Comparison of ENCODE assay signal across 1 cellular context in genomic region chr7:818031-818699, GRCh38.
TF ChIP-seq lines count a peak whose summit lies in the region.

No MANE protein-coding gene starts in this region.

TF ChIP-seq in H1, 55 proteins besides CTCF, POLR2A, EP300 and RAD21:
- TF ChIP-seq TAF7 (optimal IDR thresholded peaks at IDR 0.05; ENCODE audit: borderline replicate concordance, low read depth, low read length) (no peak), MAX (IDR thresholded peaks at IDR 0.05) (no peak), EZH2 (IDR thresholded peaks at IDR 0.05; ENCODE audit: low read depth, low read length, severe bottlenecking) (no peak), ASH2L (IDR thresholded peaks at IDR 0.05; ENCODE audit: low read length) (no peak), CBX5 (IDR thresholded peaks at IDR 0.05; ENCODE audit: low read depth, low read length) (no peak), HDAC6 (IDR thresholded peaks at IDR 0.05; ENCODE audit: low read depth, low read length) (no peak), SIX5 (IDR thresholded peaks at IDR 0.05; ENCODE audit: low read depth, low read length) (no peak), KDM4A (IDR thresholded peaks at IDR 0.05; ENCODE audit: low read depth, low read length, severe bottlenecking) (no peak), HDAC2 (IDR thresholded peaks at IDR 0.05; ENCODE audit: borderline replicate concordance in 1 of 2, low read depth in 2 of 2, low read length in 2 of 2) (no peak), CHD7 (IDR thresholded peaks at IDR 0.05; ENCODE audit: insufficient replicate concordance, low read length) (no peak), RFX5 (IDR thresholded peaks at IDR 0.05; ENCODE audit: borderline replicate concordance, low read depth, low read length) (no peak), SP4 (IDR thresholded peaks at IDR 0.05; ENCODE audit: low read length) (no peak)
